Comparison of ENCODE assay signal across 23 cellular contexts in the genomic region with DNA sequence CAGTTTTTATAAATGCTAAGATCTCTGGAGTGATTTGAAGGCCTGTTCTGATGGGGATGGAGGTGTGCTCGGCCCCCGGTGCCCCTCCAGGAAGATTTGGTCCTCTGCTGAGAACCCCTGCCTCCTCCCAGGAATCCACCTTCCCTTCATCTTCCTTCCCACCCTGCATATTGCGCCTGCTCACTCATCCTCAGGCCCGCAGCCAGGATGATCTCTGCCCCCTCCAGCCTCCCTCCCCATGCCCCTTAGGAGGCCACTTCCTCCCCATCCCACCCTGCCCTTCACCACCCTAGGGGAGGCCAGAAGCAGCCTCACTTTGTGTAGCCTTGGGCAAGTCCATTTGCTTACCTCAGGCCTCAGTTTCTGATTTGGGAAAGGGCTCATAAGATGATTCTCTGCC. TPM values are rescaled to one million over a fixed set of nuclear protein-coding genes. Genes with fewer than 3 reads are reported as not detected.
"Had no signal": no experiment of that assay in that cellular context is flagged by ENCODE, and none has a peak within 500 bp of the region (broad histone marks: within the 10 kb centered on the region; RNA-seq: fewer than 3 reads in every experiment).

No MANE protein-coding gene starts in this region.

- H3K36me3 Mint-ChIP-seq: activated naive CD8-positive, alpha-beta T cell had no signal

- H3K27me3 ChIP-seq: adrenal gland, brain microvascular endothelial cell, hepatocyte, ovary, right atrium auricular region, spleen, thyroid gland had no signal

- DNase-seq: activated CD4-positive, alpha-beta memory T cell treated with anti-CD3 and anti-CD28 coated beads, Interleukin-2, amount 10 ng/mL, durations not matched to agents 7 days and 5 days; activated CD4-positive, alpha-beta T cell treated with anti-CD3 and anti-CD28 coated beads, Interleukin-2, amount 10 ng/mL, durations not matched to agents 24 days and 14 days; brain microvascular endothelial cell; dermis blood vessel endothelial cell; effector CD8-positive, alpha-beta T cell; left lung; naive thymus-derived CD8-positive, alpha-beta T cell; spleen; stimulated activated CD4-positive, alpha-beta T cell treated with anti-CD3 and anti-CD28 coated beads, Interleukin-4, amount 100 ng/mL, for 24 hours; T-helper 2 cell had no signal

- H3K4me3 Mint-ChIP-seq: activated CD4-positive, alpha-beta memory T cell treated with anti-CD3 and anti-CD28 coated beads, Interleukin-2, amount 10 ng/mL, durations not matched to agents 7 days and 5 days; activated CD4-positive, alpha-beta T cell treated with anti-CD3 and anti-CD28 coated beads, Interleukin-2, amount 10 ng/mL, durations not matched to agents 24 days and 14 days; activated naive CD8-positive, alpha-beta T cell; activated T-helper 1 cell treated with anti-CD3 and anti-CD28 coated beads, Interleukin-12 subunit alpha, Interleukin-12 subunit beta, Interleukin-2, Interleukin-4 antibody, amounts not matched to agents 30 ng/mL and 10 ng/mL and 1 ng/mL, durations not matched to agents 14 hours and 24 hours and 36 hours; stimulated activated naive CD8-positive, alpha-beta T cell treated with anti-CD3 and anti-CD28 coated beads, Interleukin-15, Interleukin-2, amounts not matched to agents 100 ng/mL and 50 ng/mL, for 24 hours had no signal

- ATAC-seq: activated CD4-positive, CD25-positive, alpha-beta regulatory T cell treated with anti-CD3 and anti-CD28 coated beads, Interleukin-2, amount 50 U/mL, for 24 hours; naive thymus-derived CD8-positive, alpha-beta T cell had no signal

- H3K27ac ChIP-seq: brain microvascular endothelial cell, hepatocyte, psoas muscle, right atrium auricular region, thyroid gland had no signal

- H3K27me3 Mint-ChIP-seq: activated CD4-positive, alpha-beta memory T cell treated with anti-CD3 and anti-CD28 coated beads, Interleukin-2, amount 10 ng/mL, durations not matched to agents 7 days and 5 days; activated CD4-positive, alpha-beta T cell treated with anti-CD3 and anti-CD28 coated beads, Interleukin-2, amount 10 ng/mL, durations not matched to agents 24 days and 14 days; activated naive CD8-positive, alpha-beta T cell; stimulated activated naive CD8-positive, alpha-beta T cell treated with anti-CD3 and anti-CD28 coated beads, Interleukin-15, Interleukin-2, amounts not matched to agents 100 ng/mL and 50 ng/mL, for 24 hours had no signal

- H3K4me3 ChIP-seq: adrenal gland, ascending aorta, hepatocyte, left lung, ovary, psoas muscle, right atrium auricular region, spleen, thyroid gland had no signal

- H3K4me2 ChIP-seq: hepatocyte had no signal

- H3K9me3 ChIP-seq: adrenal gland, ascending aorta, left lung, ovary, psoas muscle, right atrium auricular region, thyroid gland had no signal

- H3K9me3 Mint-ChIP-seq: activated CD4-positive, alpha-beta T cell treated with anti-CD3 and anti-CD28 coated beads, Interleukin-2, amount 10 ng/mL, durations not matched to agents 24 days and 14 days; activated T-helper 1 cell treated with anti-CD3 and anti-CD28 coated beads, Interleukin-12 subunit alpha, Interleukin-12 subunit beta, Interleukin-2, Interleukin-4 antibody, amounts not matched to agents 30 ng/mL and 10 ng/mL and 1 ng/mL, durations not matched to agents 14 hours and 24 hours and 36 hours; stimulated activated naive CD8-positive, alpha-beta T cell treated with anti-CD3 and anti-CD28 coated beads, Interleukin-15, Interleukin-2, amounts not matched to agents 100 ng/mL and 50 ng/mL, for 24 hours had no signal

- H2AFZ ChIP-seq: hepatocyte had no signal

- H3K79me2 ChIP-seq: hepatocyte had no signal

- H3K27ac Mint-ChIP-seq: activated CD4-positive, alpha-beta memory T cell treated with anti-CD3 and anti-CD28 coated beads, Interleukin-2, amount 10 ng/mL, durations not matched to agents 7 days and 5 days; activated CD4-positive, alpha-beta T cell treated with anti-CD3 and anti-CD28 coated beads, Interleukin-2, amount 10 ng/mL, durations not matched to agents 24 days and 14 days; activated T-helper 1 cell treated with anti-CD3 and anti-CD28 coated beads, Interleukin-12 subunit alpha, Interleukin-12 subunit beta, Interleukin-2, Interleukin-4 antibody, amounts not matched to agents 30 ng/mL and 10 ng/mL and 1 ng/mL, durations not matched to agents 14 hours and 24 hours and 36 hours; mesothelial cell of epicardium; stimulated activated naive CD8-positive, alpha-beta T cell treated with anti-CD3 and anti-CD28 coated beads, Interleukin-15, Interleukin-2, amounts not matched to agents 100 ng/mL and 50 ng/mL, for 24 hours had no signal

- H3K36me3 ChIP-seq: ovary had no signal

RNA-seq across cellular contexts. Expression of a gene that starts 28.7 kb away (rescaled TPM):
- total RNA-seq: lung microvascular endothelial cell had no signal
